ENCODE assay signal across 24 cellular contexts in the genomic region with DNA sequence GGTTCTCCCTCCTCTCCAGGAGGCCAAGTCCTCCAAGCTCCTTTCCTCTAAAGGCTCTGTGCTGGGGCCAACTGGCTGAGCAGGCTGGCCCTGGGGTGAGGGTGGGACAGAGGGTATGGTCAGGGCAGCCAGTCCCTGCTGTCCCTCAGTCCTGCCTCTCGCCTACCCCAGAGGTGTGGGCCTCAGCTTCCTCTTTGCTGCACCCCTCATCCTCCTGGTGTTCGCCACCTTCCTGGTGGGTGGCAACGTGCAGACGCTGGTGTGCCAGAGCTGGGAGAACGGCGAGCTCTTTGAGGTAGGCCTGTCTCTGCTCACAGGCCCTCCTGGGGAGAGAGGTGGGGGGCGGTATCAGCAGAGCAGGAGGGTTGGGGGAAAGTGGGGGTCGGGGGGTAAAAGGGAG. TPM values are rescaled to one million over a fixed set of nuclear protein-coding genes. Genes with fewer than 3 reads are reported as not detected.
"Had no signal": no experiment of that assay in that cellular context is flagged by ENCODE, and none has a peak within 500 bp of the region (broad histone marks: within the 10 kb centered on the region; RNA-seq: fewer than 3 reads in every experiment).

No MANE protein-coding gene starts in this region.

- H3K9me3 ChIP-seq: left ventricle myocardium inferior, psoas muscle, right lobe of liver, tibial nerve, uterus had no signal

- H3K27me3 ChIP-seq: right lobe of liver, tibial nerve, uterus had no signal

- H3K4me3 Mint-ChIP-seq: mesothelial cell of epicardium; naive thymus-derived CD4-positive, alpha-beta T cell; natural killer cell treated with Interleukin-12 subunit alpha and Interleukin-12 subunit beta and Interleukin-15 and Interleukin-18, amount 100 ng/mL, for 72 hours; stimulated activated memory B cell treated with anti-CD40 and anti-IgM and Interleukin-4, amounts not matched to agents 10 μg/mL and 1 μg/mL and 100 μg/mL, for 72 hours; stimulated activated naive CD8-positive, alpha-beta T cell treated with anti-CD3 and anti-CD28 coated beads, Interleukin-15, amount 100 ng/mL, for 72 hours; type B pancreatic cell had no signal

- H3K4me3 ChIP-seq: left ventricle myocardium inferior, lung, psoas muscle, right lobe of liver, smooth muscle cell, tibial nerve, uterus had no signal

- H3K36me3 ChIP-seq: left ventricle myocardium inferior, right lobe of liver, uterus had no signal

- ATAC-seq: naive thymus-derived CD4-positive, alpha-beta T cell; natural killer cell treated with Interleukin-12 subunit alpha and Interleukin-12 subunit beta and Interleukin-15 and Interleukin-18, amount 100 ng/mL, for 72 hours; psoas muscle; right lobe of liver; stimulated activated memory B cell treated with anti-CD40 and anti-IgM and Interleukin-4, amounts not matched to agents 10 μg/mL and 1 μg/mL and 100 μg/mL, for 72 hours had no signal

- H3K4me1 Mint-ChIP-seq: naive thymus-derived CD4-positive, alpha-beta T cell; stimulated activated memory B cell treated with anti-CD40 and anti-IgM and Interleukin-4, amounts not matched to agents 10 μg/mL and 1 μg/mL and 100 μg/mL, for 72 hours; stimulated activated naive CD8-positive, alpha-beta T cell treated with anti-CD3 and anti-CD28 coated beads, Interleukin-15, amount 100 ng/mL, for 72 hours had no signal

- H3K27me3 Mint-ChIP-seq: naive thymus-derived CD4-positive, alpha-beta T cell; natural killer cell treated with Interleukin-12 subunit alpha and Interleukin-12 subunit beta and Interleukin-15 and Interleukin-18, amount 100 ng/mL, for 72 hours; stimulated activated naive CD8-positive, alpha-beta T cell treated with anti-CD3 and anti-CD28 coated beads, Interleukin-15, amount 100 ng/mL, for 72 hours; type B pancreatic cell had no signal

- H3K27ac ChIP-seq: left ventricle myocardium inferior, parathyroid adenoma, psoas muscle, right lobe of liver, tibial nerve, uterus had no signal

- H3K9me3 Mint-ChIP-seq: mesothelial cell of epicardium; natural killer cell treated with Interleukin-12 subunit alpha and Interleukin-12 subunit beta and Interleukin-15 and Interleukin-18, amount 100 ng/mL, for 72 hours; stimulated activated memory B cell treated with anti-CD40 and anti-IgM and Interleukin-4, amounts not matched to agents 10 μg/mL and 1 μg/mL and 100 μg/mL, for 72 hours; stimulated activated naive CD8-positive, alpha-beta T cell treated with anti-CD3 and anti-CD28 coated beads, Interleukin-15, amount 100 ng/mL, for 72 hours; type B pancreatic cell had no signal

- H3K27ac Mint-ChIP-seq: mesothelial cell of epicardium; naive thymus-derived CD4-positive, alpha-beta T cell; natural killer cell treated with Interleukin-12 subunit alpha and Interleukin-12 subunit beta and Interleukin-15 and Interleukin-18, amount 100 ng/mL, for 72 hours; stimulated activated memory B cell treated with anti-CD40 and anti-IgM and Interleukin-4, amounts not matched to agents 10 μg/mL and 1 μg/mL and 100 μg/mL, for 72 hours; type B pancreatic cell had no signal

- H3K4me1 ChIP-seq: left ventricle myocardium inferior, psoas muscle, right lobe of liver, tibial nerve, uterus had no signal

- H3K36me3 Mint-ChIP-seq: mesothelial cell of epicardium; naive thymus-derived CD4-positive, alpha-beta T cell; natural killer cell treated with Interleukin-12 subunit alpha and Interleukin-12 subunit beta and Interleukin-15 and Interleukin-18, amount 100 ng/mL, for 72 hours; stimulated activated memory B cell treated with anti-CD40 and anti-IgM and Interleukin-4, amounts not matched to agents 10 μg/mL and 1 μg/mL and 100 μg/mL, for 72 hours; type B pancreatic cell had no signal

- DNase-seq: hippocampal formation; left ventricle myocardium inferior; mesendoderm; naive thymus-derived CD4-positive, alpha-beta T cell; nucleus accumbens; psoas muscle; right lobe of liver; stimulated activated CD4-positive, alpha-beta T cell treated with anti-CD3 and anti-CD28 coated beads, Interleukin-1b, Interleukin-23, amount 100 ng/mL, for 48 hours; stimulated activated CD4-positive, alpha-beta T cell treated with anti-CD3 and anti-CD28 coated beads, Interleukin-2, amount 100 ng/mL, for 48 hours; stimulated activated CD4-positive, alpha-beta T cell treated with anti-CD3 and anti-CD28 coated beads, Interleukin-4, amount 100 ng/mL, for 4 hours; stimulated activated CD8-positive, alpha-beta memory T cell treated with anti-CD3 and anti-CD28 coated beads, Interleukin-4, amount 100 ng/mL, for 48 hours; stimulated activated naive CD4-positive, alpha-beta T cell treated with Interleukin-2 at 50 U/mL for 16 hours; stimulated activated naive CD8-positive, alpha-beta T cell treated with anti-CD3 and anti-CD28 coated beads, Interleukin-15, amount 100 ng/mL, for 72 hours; substantia nigra; uterus had no signal

RNA-seq across cellular contexts. Expression of a gene that starts 16.1 kb away (rescaled TPM):
- total RNA-seq: mononuclear cell; natural killer cell treated with Interleukin-12 subunit alpha and Interleukin-12 subunit beta and Interleukin-15 and Interleukin-18, amount 100 ng/mL, for 72 hours had no signal
